Comparison of ENCODE assay signal across 8 cellular contexts in the genomic region with DNA sequence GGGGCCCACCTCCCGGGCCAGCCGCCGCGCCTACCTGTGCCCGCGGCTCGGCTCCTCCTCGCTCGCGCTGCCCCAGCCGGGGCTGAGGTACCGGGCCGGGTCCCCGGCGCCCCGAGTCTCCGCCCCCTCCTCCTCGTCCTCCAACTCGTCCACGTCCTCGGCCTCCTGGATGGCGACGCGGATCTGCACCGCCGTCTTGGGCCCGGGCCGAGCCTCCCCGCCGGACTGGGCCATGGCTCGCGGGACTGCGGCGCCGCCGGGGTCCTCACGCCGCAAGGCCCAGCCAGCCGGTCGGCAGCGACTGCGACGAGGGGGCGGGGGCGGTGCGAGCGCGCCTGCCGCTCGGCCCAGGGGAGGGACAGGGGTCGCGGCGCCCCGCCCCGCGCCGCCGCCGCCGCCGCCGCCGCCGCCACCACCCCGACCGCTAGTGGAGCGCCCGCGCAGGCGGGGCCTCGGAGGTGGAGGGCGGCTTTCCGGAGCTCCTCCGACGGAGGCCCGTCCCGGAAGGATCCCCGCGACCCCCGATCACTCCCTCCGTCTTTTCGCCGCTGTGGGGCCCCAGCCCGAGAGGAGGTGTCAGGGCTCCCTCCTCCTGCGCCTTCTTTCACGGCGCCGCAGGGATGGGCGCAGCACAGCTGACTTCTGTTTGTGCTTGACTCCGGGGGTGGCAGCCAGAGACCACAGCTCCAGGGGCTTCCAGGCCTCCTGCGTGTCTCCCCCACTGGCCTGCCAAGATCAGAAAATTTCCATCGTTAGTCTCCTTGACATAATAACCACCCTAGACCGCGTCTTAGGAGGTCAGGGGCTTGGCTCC. TPM values are rescaled to one million over a fixed set of nuclear protein-coding genes. Genes with fewer than 3 reads are reported as not detected.
A peak's percentile ranks its signal among the peaks of the same experiment; 100 is the strongest.
DNase-seq lines count a peak whose midpoint lies in the region; ATAC-seq and TF ChIP-seq lines count a peak whose summit lies in the region.

A gene (minus strand): TSS at position 303 of the 814 bp plus-strand sequence. CDS start 69 bp downstream, at position 234.

- no peaks in the 10 kb centered on the region for H3K27me3 ChIP-seq in kidney epithelial cell (ENCODE audit: control insufficient read depth, insufficient read depth, low read length)

- no peak for TF ChIP-seq CTCF in kidney epithelial cell (IDR thresholded peaks at IDR 0.05; ENCODE audit: insufficient read depth, low read length, poor library complexity, severe bottlenecking)

- ATAC-seq in GM21447 (IDR thresholded peaks at IDR 0.05; ENCODE audit: unreplicated experiment) (no peak), GM21619 (IDR thresholded peaks at IDR 0.05; ENCODE audit: unreplicated experiment) (no peak)

- H3K36me3 ChIP-seq in kidney epithelial cell (ENCODE audit: control insufficient read depth, insufficient read depth, low read length), result no peaks in the 10 kb centered on the region

- H3K4me3 ChIP-seq in kidney epithelial cell (ENCODE audit: low read depth, low read length), result peak within 1 kb of the TSS; percentile 72

- DNase-seq in stimulated activated CD4-positive, alpha-beta T cell treated with anti-CD3 and anti-CD28 coated beads, Interleukin-15, amount 100 ng/mL, for 24 hours, result peak; percentile 49
- no peak for DNase-seq in stimulated activated CD4-positive, alpha-beta T cell treated with anti-CD3 and anti-CD28 coated beads, Interleukin-4, amount 100 ng/mL, for 24 hours
- DNase-seq in SK-N-DZ (ENCODE audit: low spot score) (peak; percentile 53), cerebellar cortex (ENCODE audit: low spot score) (peak; percentile 21), kidney epithelial cell (ENCODE audit: low read depth) (no peak), smooth muscle cell of the brain vasculature (ENCODE audit: low read depth, low spot score) (peak; percentile 82)

RNA-seq across cellular contexts. Expression of the gene that starts here (rescaled TPM):
- polyA plus RNA-seq in SK-N-DZ (2014; cell fraction: cytosol; rRNA removed), result 8.2 and 25.0 TPM in 2 replicates
- polyA plus RNA-seq in SK-N-DZ (2014; cell fraction: nucleus; rRNA removed), result 11.0 and 12.6 TPM in 2 replicates
- total RNA-seq in kidney epithelial cell, result 52.8 and 101 TPM in 2 replicates

Comparison
In these comparisons a context has a peak if more than half of its experiments do, and no peak if none do; other contexts are left out.
1. DNase-seq: peak in stimulated activated CD4-positive, alpha-beta T cell treated with anti-CD3 and anti-CD28 coated beads, Interleukin-15, amount 100 ng/mL, for 24 hours (single experiment), SK-N-DZ (single experiment), cerebellar cortex (single experiment) and smooth muscle cell of the brain vasculature (single experiment); none in stimulated activated CD4-positive, alpha-beta T cell treated with anti-CD3 and anti-CD28 coated beads, Interleukin-4, amount 100 ng/mL, for 24 hours (single experiment) and kidney epithelial cell (single experiment).